1 cellular context compared by ENCODE assay signal in the genomic region with DNA sequence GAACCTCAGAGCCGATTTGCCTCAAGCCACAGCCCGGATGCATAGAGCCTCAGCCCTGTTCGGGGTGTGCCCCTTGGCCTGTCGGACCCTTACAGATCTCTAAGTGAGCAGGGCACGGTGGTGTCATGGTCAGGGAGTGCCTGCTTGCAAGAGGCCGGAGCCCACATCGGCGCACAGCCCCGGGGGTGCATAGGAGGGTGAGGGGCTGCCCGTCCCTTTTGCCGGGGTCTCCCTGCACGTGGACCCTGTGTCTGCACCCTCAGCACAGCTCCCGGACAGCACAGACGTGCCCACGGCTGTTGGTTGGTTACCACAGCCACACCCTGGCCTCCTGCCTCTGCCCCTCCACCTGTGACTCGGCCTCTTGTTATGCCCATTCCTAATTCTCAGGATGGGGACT.
TF ChIP-seq lines count a peak whose summit lies in the region.

No MANE protein-coding gene starts in this region.

TF ChIP-seq in HepG2, 621 proteins besides CTCF, POLR2A, EP300 and RAD21:
- TF ChIP-seq ATAD3A (CRISPR knock-in tag; IDR thresholded peaks at IDR 0.05) (no peak), CENPX (CRISPR knock-in tag; IDR thresholded peaks at IDR 0.05) (no peak), SMAD3 (CRISPR knock-in tag; IDR thresholded peaks at IDR 0.05) (no peak), HMG20A (CRISPR knock-in tag; IDR thresholded peaks at IDR 0.05; ENCODE audit: borderline replicate concordance) (no peak), TBL1XR1 (IDR thresholded peaks at IDR 0.05; ENCODE audit: borderline replicate concordance, low read length, partially characterized antibody) (no peak), ZFAT (CRISPR knock-in tag; conservative IDR thresholded peaks at IDR 0.05) (no peak), ZNF496 (CRISPR knock-in tag; IDR thresholded peaks at IDR 0.05; ENCODE audit: insufficient replicate concordance) (no peak), ETV5 (CRISPR knock-in tag; IDR thresholded peaks at IDR 0.05; ENCODE audit: borderline replicate concordance) (no peak), ZNF879 (CRISPR knock-in tag; IDR thresholded peaks at IDR 0.05) (no peak), ZNF790 (CRISPR knock-in tag; IDR thresholded peaks at IDR 0.05; ENCODE audit: borderline replicate concordance) (no peak), KLF11 (CRISPR knock-in tag; IDR thresholded peaks at IDR 0.05) (no peak)
- TF ChIP-seq, protein P1, sequence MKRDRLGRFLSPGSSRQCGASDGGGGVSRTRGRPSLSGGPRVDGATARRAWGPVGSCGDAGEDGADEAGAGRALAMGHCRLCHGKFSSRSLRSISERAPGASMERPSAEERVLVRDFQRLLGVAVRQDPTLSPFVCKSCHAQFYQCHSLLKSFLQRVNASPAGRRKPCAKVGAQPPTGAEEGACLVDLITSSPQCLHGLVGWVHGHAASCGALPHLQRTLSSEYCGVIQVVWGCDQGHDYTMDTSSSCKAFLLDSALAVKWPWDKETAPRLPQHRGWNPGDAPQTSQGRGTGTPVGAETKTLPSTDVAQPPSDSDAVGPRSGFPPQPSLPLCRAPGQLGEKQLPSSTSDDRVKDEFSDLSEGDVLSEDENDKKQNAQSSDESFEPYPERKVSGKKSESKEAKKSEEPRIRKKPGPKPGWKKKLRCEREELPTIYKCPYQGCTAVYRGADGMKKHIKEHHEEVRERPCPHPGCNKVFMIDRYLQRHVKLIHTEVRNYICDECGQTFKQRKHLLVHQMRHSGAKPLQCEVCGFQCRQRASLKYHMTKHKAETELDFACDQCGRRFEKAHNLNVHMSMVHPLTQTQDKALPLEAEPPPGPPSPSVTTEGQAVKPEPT (CRISPR knock-in tag; IDR thresholded peaks at IDR 0.05; ENCODE audit: low read depth): no peak
- TF ChIP-seq, protein P2, sequence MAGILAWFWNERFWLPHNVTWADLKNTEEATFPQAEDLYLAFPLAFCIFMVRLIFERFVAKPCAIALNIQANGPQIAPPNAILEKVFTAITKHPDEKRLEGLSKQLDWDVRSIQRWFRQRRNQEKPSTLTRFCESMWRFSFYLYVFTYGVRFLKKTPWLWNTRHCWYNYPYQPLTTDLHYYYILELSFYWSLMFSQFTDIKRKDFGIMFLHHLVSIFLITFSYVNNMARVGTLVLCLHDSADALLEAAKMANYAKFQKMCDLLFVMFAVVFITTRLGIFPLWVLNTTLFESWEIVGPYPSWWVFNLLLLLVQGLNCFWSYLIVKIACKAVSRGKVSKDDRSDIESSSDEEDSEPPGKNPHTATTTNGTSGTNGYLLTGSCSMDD (CRISPR knock-in tag; IDR thresholded peaks at IDR 0.05): no peak
- TF ChIP-seq, protein P3, sequence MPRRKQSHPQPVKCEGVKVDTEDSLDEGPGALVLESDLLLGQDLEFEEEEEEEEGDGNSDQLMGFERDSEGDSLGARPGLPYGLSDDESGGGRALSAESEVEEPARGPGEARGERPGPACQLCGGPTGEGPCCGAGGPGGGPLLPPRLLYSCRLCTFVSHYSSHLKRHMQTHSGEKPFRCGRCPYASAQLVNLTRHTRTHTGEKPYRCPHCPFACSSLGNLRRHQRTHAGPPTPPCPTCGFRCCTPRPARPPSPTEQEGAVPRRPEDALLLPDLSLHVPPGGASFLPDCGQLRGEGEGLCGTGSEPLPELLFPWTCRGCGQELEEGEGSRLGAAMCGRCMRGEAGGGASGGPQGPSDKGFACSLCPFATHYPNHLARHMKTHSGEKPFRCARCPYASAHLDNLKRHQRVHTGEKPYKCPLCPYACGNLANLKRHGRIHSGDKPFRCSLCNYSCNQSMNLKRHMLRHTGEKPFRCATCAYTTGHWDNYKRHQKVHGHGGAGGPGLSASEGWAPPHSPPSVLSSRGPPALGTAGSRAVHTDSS (CRISPR knock-in tag; conservative IDR thresholded peaks at IDR 0.05): no peak
- TF ChIP-seq, protein P4, sequence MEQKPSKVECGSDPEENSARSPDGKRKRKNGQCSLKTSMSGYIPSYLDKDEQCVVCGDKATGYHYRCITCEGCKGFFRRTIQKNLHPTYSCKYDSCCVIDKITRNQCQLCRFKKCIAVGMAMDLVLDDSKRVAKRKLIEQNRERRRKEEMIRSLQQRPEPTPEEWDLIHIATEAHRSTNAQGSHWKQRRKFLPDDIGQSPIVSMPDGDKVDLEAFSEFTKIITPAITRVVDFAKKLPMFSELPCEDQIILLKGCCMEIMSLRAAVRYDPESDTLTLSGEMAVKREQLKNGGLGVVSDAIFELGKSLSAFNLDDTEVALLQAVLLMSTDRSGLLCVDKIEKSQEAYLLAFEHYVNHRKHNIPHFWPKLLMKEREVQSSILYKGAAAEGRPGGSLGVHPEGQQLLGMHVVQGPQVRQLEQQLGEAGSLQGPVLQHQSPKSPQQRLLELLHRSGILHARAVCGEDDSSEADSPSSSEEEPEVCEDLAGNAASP (CRISPR knock-in tag; IDR thresholded peaks at IDR 0.05; ENCODE audit: borderline replicate concordance): no peak
- TF ChIP-seq, protein P5, sequence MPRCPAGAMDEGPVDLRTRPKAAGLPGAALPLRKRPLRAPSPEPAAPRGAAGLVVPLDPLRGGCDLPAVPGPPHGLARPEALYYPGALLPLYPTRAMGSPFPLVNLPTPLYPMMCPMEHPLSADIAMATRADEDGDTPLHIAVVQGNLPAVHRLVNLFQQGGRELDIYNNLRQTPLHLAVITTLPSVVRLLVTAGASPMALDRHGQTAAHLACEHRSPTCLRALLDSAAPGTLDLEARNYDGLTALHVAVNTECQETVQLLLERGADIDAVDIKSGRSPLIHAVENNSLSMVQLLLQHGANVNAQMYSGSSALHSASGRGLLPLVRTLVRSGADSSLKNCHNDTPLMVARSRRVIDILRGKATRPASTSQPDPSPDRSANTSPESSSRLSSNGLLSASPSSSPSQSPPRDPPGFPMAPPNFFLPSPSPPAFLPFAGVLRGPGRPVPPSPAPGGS (CRISPR knock-in tag; IDR thresholded peaks at IDR 0.05): no peak
- TF ChIP-seq, protein P6, sequence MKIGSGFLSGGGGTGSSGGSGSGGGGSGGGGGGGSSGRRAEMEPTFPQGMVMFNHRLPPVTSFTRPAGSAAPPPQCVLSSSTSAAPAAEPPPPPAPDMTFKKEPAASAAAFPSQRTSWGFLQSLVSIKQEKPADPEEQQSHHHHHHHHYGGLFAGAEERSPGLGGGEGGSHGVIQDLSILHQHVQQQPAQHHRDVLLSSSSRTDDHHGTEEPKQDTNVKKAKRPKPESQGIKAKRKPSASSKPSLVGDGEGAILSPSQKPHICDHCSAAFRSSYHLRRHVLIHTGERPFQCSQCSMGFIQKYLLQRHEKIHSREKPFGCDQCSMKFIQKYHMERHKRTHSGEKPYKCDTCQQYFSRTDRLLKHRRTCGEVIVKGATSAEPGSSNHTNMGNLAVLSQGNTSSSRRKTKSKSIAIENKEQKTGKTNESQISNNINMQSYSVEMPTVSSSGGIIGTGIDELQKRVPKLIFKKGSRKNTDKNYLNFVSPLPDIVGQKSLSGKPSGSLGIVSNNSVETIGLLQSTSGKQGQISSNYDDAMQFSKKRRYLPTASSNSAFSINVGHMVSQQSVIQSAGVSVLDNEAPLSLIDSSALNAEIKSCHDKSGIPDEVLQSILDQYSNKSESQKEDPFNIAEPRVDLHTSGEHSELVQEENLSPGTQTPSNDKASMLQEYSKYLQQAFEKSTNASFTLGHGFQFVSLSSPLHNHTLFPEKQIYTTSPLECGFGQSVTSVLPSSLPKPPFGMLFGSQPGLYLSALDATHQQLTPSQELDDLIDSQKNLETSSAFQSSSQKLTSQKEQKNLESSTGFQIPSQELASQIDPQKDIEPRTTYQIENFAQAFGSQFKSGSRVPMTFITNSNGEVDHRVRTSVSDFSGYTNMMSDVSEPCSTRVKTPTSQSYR (CRISPR knock-in tag; IDR thresholded peaks at IDR 0.05; ENCODE audit: borderline replicate concordance): no peak
